ENCODE assay signal across 8 cellular contexts in the genomic region with DNA sequence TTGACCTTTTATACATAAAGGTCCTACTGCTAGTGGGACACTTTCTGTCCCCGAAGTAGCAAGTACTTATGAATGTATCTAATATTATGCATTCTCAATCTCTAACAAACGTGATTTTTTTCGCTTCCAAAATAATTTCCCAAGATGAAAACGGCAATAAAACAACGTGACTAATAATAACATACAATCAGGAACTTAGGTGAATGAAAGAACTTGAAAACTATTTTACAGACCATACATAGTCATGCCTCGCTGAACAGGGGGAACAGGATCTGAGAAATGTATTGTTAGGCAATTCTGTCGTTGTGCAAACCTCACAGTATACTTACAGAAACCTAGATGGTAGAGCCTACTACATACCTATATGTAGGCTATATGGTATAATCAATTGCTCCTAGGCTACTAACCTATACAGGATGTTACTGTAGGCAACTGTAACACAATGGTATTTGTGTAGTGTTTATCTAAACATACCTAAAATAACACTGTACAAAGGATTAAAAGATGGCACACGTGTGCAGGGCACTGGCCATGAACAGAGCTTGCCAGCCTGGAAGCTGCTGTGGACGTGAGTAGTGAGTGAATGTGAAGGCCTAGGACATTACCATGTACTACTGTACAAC. TPM values are rescaled to one million over a fixed set of nuclear protein-coding genes. Genes with fewer than 3 reads are reported as not detected.
DNase-seq lines count a peak whose midpoint lies in the region; ATAC-seq and TF ChIP-seq lines count a peak whose summit lies in the region.

No MANE protein-coding gene starts in this region.

- no peak overlapping the region for H4K8ac ChIP-seq in mesenchymal stem cell (ENCODE audit: low read length)

- H3K18ac ChIP-seq in mesenchymal stem cell (ENCODE audit: low read depth in 1 of 2, low read length in 2 of 2): no peak overlapping the region

- H3K36me3 ChIP-seq in cardiac muscle cell (no peaks in the 10 kb centered on the region), Peyer's patch (no peaks in the 10 kb centered on the region), mesenchymal stem cell (ENCODE audit: control insufficient read depth in 1 of 2, insufficient read depth in 2 of 2, low read depth in 1 of 2, low read length in 2 of 2) (peaks cover 0 to 10% of the 10 kb centered on the region in 2 experiments), urinary bladder (ENCODE audit: insufficient read depth) (no peaks in the 10 kb centered on the region)

- H2BK12ac ChIP-seq in mesenchymal stem cell (ENCODE audit: low read length in 2 of 2): no peak overlapping the region

- H3K4ac ChIP-seq in mesenchymal stem cell (ENCODE audit: low read depth in 1 of 2, low read length in 2 of 2): no peak overlapping the region

- H3K4me1 ChIP-seq in cardiac muscle cell (ENCODE audit: low read depth): peaks cover 19% of the 10 kb centered on the region
- H3K4me1 ChIP-seq in Peyer's patch: peaks cover 0 to 43% (median 13%) of the 10 kb centered on the region in 4 donors
- H3K4me1 ChIP-seq in mesenchymal stem cell (ENCODE audit: control insufficient read depth, insufficient read depth, low read depth, low read length): peaks cover 4% of the 10 kb centered on the region
- no peaks in the 10 kb centered on the region for H3K4me1 ChIP-seq in urinary bladder (ENCODE audit: insufficient read depth)

- WGBS in mesenchymal stem cell: no CpG with 5 or more reads among the region's 9 CpGs
- WGBS in urinary bladder: 8% methylated on average over 9 of the region's 9 CpGs

- intact Hi-C loops in Right ventricle myocardium inferior (cut with DNase I): loop anchor here (5.0 kb wide), 1 partner anchor 65 kb away; no protein-coding TSS in a partner anchor

- TF ChIP-seq CTCF in cardiac muscle cell (IDR thresholded peaks at IDR 0.05; ENCODE audit: low read depth, low read length) (no peak), Peyer's patch (IDR thresholded peaks at IDR 0.05) (no peak)

- H2BK120ac ChIP-seq in mesenchymal stem cell (ENCODE audit: low read depth, low read length): no peak overlapping the region

- H3K4me3 ChIP-seq in cardiac muscle cell (peak overlapping the region; percentile 78), Peyer's patch (peak overlapping the region in 3 of 4 donors; percentile 78 to 96 (median 86)), mesenchymal stem cell (ENCODE audit: insufficient read depth in 1 of 2, low read depth in 1 of 2, low read length in 2 of 2) (peak overlapping the region; percentile 40 to 98), urinary bladder (ENCODE audit: low read depth, low read length) (peak overlapping the region; percentile 42)

- no peak overlapping the region for H3K23ac ChIP-seq in mesenchymal stem cell (ENCODE audit: low read length in 2 of 2)

- no peak overlapping the region for H3K14ac ChIP-seq in mesenchymal stem cell (ENCODE audit: low read length in 2 of 2)

- H2BK5ac ChIP-seq in mesenchymal stem cell (ENCODE audit: low read depth, low read length, poor library complexity, severe bottlenecking): no peak overlapping the region

- no peak for TF ChIP-seq POLR2A in Peyer's patch (IDR thresholded peaks at IDR 0.05)

- no peak overlapping the region for H2BK15ac ChIP-seq in mesenchymal stem cell (ENCODE audit: low read depth, poor library complexity, severe bottlenecking)

- peak in 1 of 2 donors; percentile 64 for DNase-seq in cardiac muscle cell (ENCODE audit: low read depth in 1 of 2, low spot score in 1 of 2)
- no peak for DNase-seq in Right ventricle myocardium inferior (ENCODE audit: missing footprints)
- DNase-seq in Peyer's patch: no peak
- DNase-seq in cerebellum (ENCODE audit: low spot score): peak; percentile 16
- DNase-seq in mesenchymal stem cell: peak; percentile 65

- H2AFZ ChIP-seq in mesenchymal stem cell (ENCODE audit: low read depth, low read length): no peak overlapping the region

- peak overlapping the region; percentile 86 for H3K27ac ChIP-seq in cardiac muscle cell
- H3K27ac ChIP-seq in Peyer's patch: peak overlapping the region; percentile 28 to 98 (median 96)
- peak overlapping the region; percentile 48 for H3K27ac ChIP-seq in mesenchymal stem cell (ENCODE audit: low read length, poor library complexity, severe bottlenecking)
- peak overlapping the region; percentile 50 for H3K27ac ChIP-seq in urinary bladder (ENCODE audit: low read depth)

- no peaks in the 10 kb centered on the region for H3K27me3 ChIP-seq in cardiac muscle cell
- H3K27me3 ChIP-seq in Peyer's patch: no peaks in the 10 kb centered on the region
- H3K27me3 ChIP-seq in mesenchymal stem cell (ENCODE audit: control insufficient read depth in 1 of 2, insufficient read depth in 1 of 2, low read length in 2 of 2): no peaks in the 10 kb centered on the region

- peak overlapping the region; percentile 33 for H3K4me2 ChIP-seq in mesenchymal stem cell (ENCODE audit: low read length, poor library complexity, severe bottlenecking)

- no peak overlapping the region for H4K91ac ChIP-seq in mesenchymal stem cell (ENCODE audit: low read length)

- no peaks in the 10 kb centered on the region for H3K9me3 ChIP-seq in cardiac muscle cell (ENCODE audit: low read depth)
- H3K9me3 ChIP-seq in Peyer's patch: no peaks in the 10 kb centered on the region
- H3K9me3 ChIP-seq in mesenchymal stem cell (ENCODE audit: control insufficient read depth, low read length): peaks cover 9% of the 10 kb centered on the region

- H3K9ac ChIP-seq in mesenchymal stem cell (ENCODE audit: low read length): peak overlapping the region; percentile 100

- H2AK5ac ChIP-seq in mesenchymal stem cell (ENCODE audit: low read length, severe bottlenecking): no peak overlapping the region

- ATAC-seq in Right ventricle myocardium inferior: no peak
- ATAC-seq in GM19467 (IDR thresholded peaks at IDR 0.05; ENCODE audit: unreplicated experiment): no peak
- ATAC-seq in GM18520 (IDR thresholded peaks at IDR 0.05; ENCODE audit: unreplicated experiment): no peak

- H3K79me1 ChIP-seq in mesenchymal stem cell (replicated peaks; ENCODE audit: low read length, poor library complexity, severe bottlenecking): no peaks in the 10 kb centered on the region

RNA-seq across cellular contexts. Expression of a gene that starts 2.5 kb away (rescaled TPM):
- total RNA-seq in cardiac muscle cell (164 and 186 TPM in 2 replicates), Right ventricle myocardium inferior (78.4 TPM), Peyer's patch (100 to 1,000 TPM; 140 to 313 (median 195) TPM), cerebellum (362 TPM), urinary bladder (288 TPM)
- polyA plus RNA-seq in cardiac muscle cell (205 and 223 TPM in 2 replicates), urinary bladder (406 TPM)
- polyA plus RNA-seq in mesenchymal stem cell (2013, experiment 1 of 2): 977 TPM
- 1,026 TPM for polyA plus RNA-seq in mesenchymal stem cell (2013, experiment 2 of 2)

Comparison
In these comparisons a context has a peak if more than half of its experiments do, and no peak if none do; other contexts are left out.
1. DNase-seq: peak in cerebellum (single experiment) and mesenchymal stem cell (single experiment); none in Right ventricle myocardium inferior (single experiment) and Peyer's patch (0 of 3).
2. Peak in every context shown above with its lines, with median percentiles within 50 percentile points of each other: H3K27ac ChIP-seq and H3K4me3 ChIP-seq.